24 cellular contexts compared by ENCODE assay signal in the genomic region with DNA sequence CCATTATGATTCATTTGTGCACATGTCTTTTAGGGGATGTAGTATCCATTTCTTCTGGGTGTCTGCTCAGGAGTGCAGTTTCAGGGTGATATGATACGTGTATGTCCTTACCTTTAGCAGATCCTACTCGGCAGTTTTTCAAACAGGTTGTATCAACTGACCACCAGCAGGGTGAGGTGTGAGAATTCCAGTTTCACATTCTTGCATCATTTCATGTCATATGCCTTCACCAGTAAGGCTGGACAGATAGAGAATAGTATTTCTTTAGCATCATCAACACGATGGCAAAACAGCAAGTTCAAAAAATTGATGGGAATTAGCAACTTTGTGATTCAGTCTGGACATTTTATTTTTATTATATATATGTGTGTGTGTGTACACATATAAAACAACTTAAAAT.
DNase-seq lines count a peak whose midpoint lies in the region; ATAC-seq, FAIRE-seq and TF ChIP-seq lines count a peak whose summit lies in the region.
"Had no signal": no experiment of that assay in that cellular context is flagged by ENCODE, and none has a peak within 500 bp of the region (broad histone marks: within the 10 kb centered on the region; RNA-seq: fewer than 3 reads in every experiment).

No MANE protein-coding gene starts in this region.

- H3K79me1 ChIP-seq in mesendoderm (ENCODE audit: low read length): no peaks in the 10 kb centered on the region

- H3K9me3 ChIP-seq in Panc1 (ENCODE audit: control insufficient read depth, insufficient read depth, low read depth, low read length) (no peaks in the 10 kb centered on the region), K562 (replicated peaks; ENCODE audit: control insufficient read depth, insufficient read depth, low read depth, low read length) (no peaks in the 10 kb centered on the region), heart right ventricle (peaks cover 0 to 12% (median 0%) of the 10 kb centered on the region in 11 donors)
- H3K9me3 ChIP-seq: Caco-2 had no signal

- peaks cover 0 to 6% of the 10 kb centered on the region in 2 donors for H3K36me3 Mint-ChIP-seq in activated T-cell treated with anti-CD3 and anti-CD28 coated beads, Interleukin-2, amount 50 U/mL, for 72 hours (ENCODE audit: insufficient read depth in 2 of 2)

- H3K27ac Mint-ChIP-seq in activated T-cell treated with anti-CD3 and anti-CD28 coated beads, Interleukin-2, amount 50 U/mL, for 72 hours: peak overlapping the region; percentile 4
- H3K27ac Mint-ChIP-seq: B cell; CD4-positive, alpha-beta T cell; CD8-positive, alpha-beta T cell had no signal

- H2BK120ac ChIP-seq in mesendoderm (ENCODE audit: low read depth, low read length): no peak overlapping the region

- H3K36me3 ChIP-seq in Panc1 (ENCODE audit: control insufficient read depth, insufficient read depth, low read length) (no peaks in the 10 kb centered on the region), K562 (ENCODE audit: control insufficient read depth, insufficient read depth, low read length) (no peaks in the 10 kb centered on the region), mesendoderm (ENCODE audit: control insufficient read depth, insufficient read depth, low read length) (no peaks in the 10 kb centered on the region), heart right ventricle (no peaks in the 10 kb centered on the region)

- no peak for TF ChIP-seq CTCF in Panc1 (IDR thresholded peaks at IDR 0.05)
- TF ChIP-seq CTCF in K562 (IDR thresholded peaks at IDR 0.05 in 2 of 3, conservative IDR thresholded peaks at IDR 0.05 in 1 of 3; ENCODE audit: insufficient read depth in 2 of 3, low read depth in 1 of 3, low read length in 3 of 3): no peak
- TF ChIP-seq CTCF in heart right ventricle (IDR thresholded peaks at IDR 0.05): no peak

- H3K27ac ChIP-seq in Panc1 (ENCODE audit: low read length) (no peak overlapping the region), K562 (ENCODE audit: extremely low read depth, low read depth, low read length) (no peak overlapping the region), mesendoderm (ENCODE audit: low read depth, low read length) (no peak overlapping the region), heart right ventricle (no peak overlapping the region)
- H3K27ac ChIP-seq: 22Rv1; A549; BLaER1 treated with 17β-estradiol and CSF1 and Interleukin-3, amounts not matched to agents 10 nM and 100 nM; C4-2B had no signal

- no peaks in the 10 kb centered on the region for H3K27me3 Mint-ChIP-seq in activated T-cell treated with anti-CD3 and anti-CD28 coated beads, Interleukin-2, amount 50 U/mL, for 72 hours (ENCODE audit: low read depth)
- H3K27me3 Mint-ChIP-seq: B cell; CD4-positive, alpha-beta T cell had no signal

- no peak for TF ChIP-seq RAD21 in K562 (CRISPR knock-in tag; conservative IDR thresholded peaks at IDR 0.05 in 1 of 2, IDR thresholded peaks at IDR 0.05 in 1 of 2)

- no peak overlapping the region for H3K56ac ChIP-seq in mesendoderm (ENCODE audit: low read length)

- H3K9ac ChIP-seq in K562 (ENCODE audit: insufficient read depth in 1 of 2, low read depth in 2 of 2, low read length in 2 of 2) (no peak overlapping the region), mesendoderm (ENCODE audit: low read length) (no peak overlapping the region)
- H3K9ac ChIP-seq: BLaER1 treated with 17β-estradiol and CSF1 and Interleukin-3, amounts not matched to agents 10 nM and 100 nM had no signal

- H3K4me1 Mint-ChIP-seq in activated T-cell treated with anti-CD3 and anti-CD28 coated beads, Interleukin-2, amount 50 U/mL, for 72 hours (ENCODE audit: low read depth): no peaks in the 10 kb centered on the region
- H3K4me1 Mint-ChIP-seq: B cell had no signal

- POLR2A ChIA-PET in Panc1 (lab: Charles Lee) (no interaction called here), K562 (lab: Yijun Ruan, JAX) (no interaction called here)

- no peak overlapping the region for H3K4me2 ChIP-seq in K562 (ENCODE audit: insufficient read depth, low read length)
- no peak overlapping the region for H3K4me2 ChIP-seq in mesendoderm (ENCODE audit: low read length)
- H3K4me2 ChIP-seq: A549; BLaER1 treated with 17β-estradiol and CSF1 and Interleukin-3, amounts not matched to agents 10 nM and 100 nM had no signal

- ATAC-seq in activated T-cell treated with anti-CD3 and anti-CD28 coated beads, Interleukin-2, amount 50 U/mL, for 72 hours (replicated peaks in 1 of 2): no peak
- ATAC-seq in Panc1 (no peak), K562 (no peak), heart right ventricle (no peak)
- ATAC-seq: A549; CD8-positive, alpha-beta T cell; GM12878 had no signal

- H2AFZ ChIP-seq in K562 (ENCODE audit: low read depth, low read length): no peak overlapping the region

- intact Hi-C loops in Panc1 (cut with micrococcal nuclease; ENCODE audit: unreplicated experiment): no loop called here
- intact Hi-C loops in K562 (cut with micrococcal nuclease): no loop called here
- intact Hi-C loops in heart right ventricle (cut with DNase I): no loop called here

- H3K27me3 ChIP-seq in Panc1 (ENCODE audit: control insufficient read depth, insufficient read depth, low read length) (no peaks in the 10 kb centered on the region; the same call in 1 of the 2 replicates), K562 (ENCODE audit: control insufficient read depth in 2 of 2, insufficient read depth in 2 of 2, low read length in 2 of 2) (no peaks in the 10 kb centered on the region), mesendoderm (ENCODE audit: insufficient read depth, low read length, poor library complexity) (no peaks in the 10 kb centered on the region), heart right ventricle (no peaks in the 10 kb centered on the region)
- H3K27me3 ChIP-seq: BLaER1 treated with 17β-estradiol and CSF1 and Interleukin-3, amounts not matched to agents 10 nM and 100 nM had no signal

- no peak overlapping the region for H3K4me3 Mint-ChIP-seq in activated T-cell treated with anti-CD3 and anti-CD28 coated beads, Interleukin-2, amount 50 U/mL, for 72 hours
- H3K4me3 Mint-ChIP-seq: B cell; CD4-positive, alpha-beta T cell; CD8-positive, alpha-beta T cell had no signal

- H4K5ac ChIP-seq in mesendoderm (ENCODE audit: low read length): no peak overlapping the region

- peaks cover 0 to 7% of the 10 kb centered on the region in 2 donors for H3K9me3 Mint-ChIP-seq in activated T-cell treated with anti-CD3 and anti-CD28 coated beads, Interleukin-2, amount 50 U/mL, for 72 hours
- H3K9me3 Mint-ChIP-seq: CD8-positive, alpha-beta T cell had no signal

- H3K4me3 ChIP-seq in Panc1 (ENCODE audit: low read depth in 2 of 2, low read length in 2 of 2): no peak overlapping the region
- H3K4me3 ChIP-seq in K562: no peak overlapping the region
- H3K4me3 ChIP-seq in mesendoderm (ENCODE audit: low read length): no peak overlapping the region
- no peak overlapping the region for H3K4me3 ChIP-seq in heart right ventricle
- H3K4me3 ChIP-seq: A549; BLaER1 treated with 17β-estradiol and CSF1 and Interleukin-3, amounts not matched to agents 10 nM and 100 nM; GM12878 had no signal

- DNase-seq in activated T-cell treated with anti-CD3 and anti-CD28 coated beads, Interleukin-2, amount 50 U/mL, for 72 hours: no peak
- no peak for DNase-seq in activated T-cell treated with anti-CD3 and anti-CD28 coated beads, Interleukin-2, amount 50 U/mL, for 1 hour
- peak; percentile 2 for DNase-seq in Panc1 (ENCODE audit: low read depth, low spot score)
- DNase-seq in K562 (ENCODE audit: extremely low read depth in 1 of 4, low spot score in 3 of 4): no peak
- peak; percentile 26 for DNase-seq in mesendoderm
- DNase-seq in heart right ventricle: no peak
- no peak for DNase-seq in GDM1 (lab: John Stamatoyannopoulos, UW)
- no peak for DNase-seq in amniotic stem cell (lab: John Stamatoyannopoulos, UW)
- DNase-seq: AML-193; Caco-2; Calu3; CD4-positive, alpha-beta T cell; CD8-positive, alpha-beta T cell; DMS79 treated with DMSO at 0.1 percent for 48 hours had no signal

- no peak overlapping the region for H3K4ac ChIP-seq in mesendoderm (ENCODE audit: low read depth, low read length)

- no peak overlapping the region for H2AK5ac ChIP-seq in mesendoderm (ENCODE audit: low read length)

- BruUV-seq in Panc1 (replicated peaks; lab: Mats Ljungman, UMichigan) (no TSS peak), K562 (replicated peaks; lab: Mats Ljungman, UMichigan) (no TSS peak)

- no peak overlapping the region for H2BK5ac ChIP-seq in mesendoderm (ENCODE audit: low read length)

- 4% methylated on average over 3 of the region's 3 CpGs for WGBS in K562 (ENCODE audit: insufficient coverage, low coverage, missing lambda C conversion rate)
- WGBS in mesendoderm (ENCODE audit: extremely low coverage, insufficient coverage, low lambda C conversion rate): no CpG with 5 or more reads among the region's 3 CpGs
- 82 to 91% methylated on average over 3 of the region's 3 CpGs for WGBS in heart right ventricle, 2 donors

- no peaks in the 10 kb centered on the region for H3K79me2 ChIP-seq in K562 (ENCODE audit: control insufficient read depth, insufficient read depth, low read length)
- no peaks in the 10 kb centered on the region for H3K79me2 ChIP-seq in mesendoderm (ENCODE audit: control insufficient read depth, insufficient read depth, low read length)

- TF ChIP-seq POLR2A in K562 (conservative IDR thresholded peaks at IDR 0.05): no peak

- CTCF ChIA-PET in Panc1 (lab: Charles Lee) (no interaction called here), K562 (lab: Yijun Ruan, JAX; ENCODE audit: low intra/inter-chr PET ratio) (no interaction called here)

- H3K4me1 ChIP-seq in Panc1 (ENCODE audit: control insufficient read depth, insufficient read depth, low read length): no peaks in the 10 kb centered on the region
- no peaks in the 10 kb centered on the region for H3K4me1 ChIP-seq in K562 (replicated peaks in 1 of 2; ENCODE audit: control insufficient read depth in 2 of 2, insufficient read depth in 2 of 2, low read length in 2 of 2)
- H3K4me1 ChIP-seq in mesendoderm (ENCODE audit: control insufficient read depth, low read depth, low read length): no peaks in the 10 kb centered on the region
- no peaks in the 10 kb centered on the region for H3K4me1 ChIP-seq in heart right ventricle
- H3K4me1 ChIP-seq: A549, Caco-2 had no signal

- no peak overlapping the region for H2BK15ac ChIP-seq in mesendoderm (replicated peaks; ENCODE audit: low read depth)

- no peak for FAIRE-seq in K562 (lab: Jason Lieb, UNC)
- FAIRE-seq: A549, D721Med, G401.6, GM12878, GM12892, GM18507 had no signal

- no peak for TF ChIP-seq EP300 in K562 (IDR thresholded peaks at IDR 0.05; ENCODE audit: low read length)

- in situ Hi-C loops in Panc1 (cut with HindIII; ENCODE audit: low pct_unique_long_range_greater_than_20kb, low sequenced_read_pairs) (no loop called here), K562 (cut with MboI) (no loop called here)

- H3K23ac ChIP-seq in mesendoderm (ENCODE audit: low read length): no peak overlapping the region

- no peak overlapping the region for H3K18ac ChIP-seq in mesendoderm (ENCODE audit: low read length)

- H3K9me1 ChIP-seq in K562 (ENCODE audit: control insufficient read depth, insufficient read depth, low read length): no peaks in the 10 kb centered on the region

- no peaks in the 10 kb centered on the region for H4K20me1 ChIP-seq in K562 (replicated peaks; ENCODE audit: control insufficient read depth, insufficient read depth, low read length)
- H4K20me1 ChIP-seq: BLaER1 treated with 17β-estradiol and CSF1 and Interleukin-3, amounts not matched to agents 10 nM and 100 nM had no signal

- H4K8ac ChIP-seq in mesendoderm (ENCODE audit: low read depth, low read length): no peak overlapping the region

TF ChIP-seq in K562, 482 proteins besides CTCF, POLR2A, EP300 and RAD21 (continues in another document):
- 0 out of 2 replicates have a peak, but pooled peaks have one; percentile 29 for TF ChIP-seq L3MBTL2 (IDR thresholded peaks at IDR 0.05)

Comparison
In these comparisons a context has a peak if more than half of its experiments do, and no peak if none do; other contexts are left out.
1. DNase-seq: peak in Panc1 (single experiment) and mesendoderm (single experiment); none in activated T-cell treated with anti-CD3 and anti-CD28 coated beads, Interleukin-2, amount 50 U/mL, for 72 hours (0 of 2), activated T-cell treated with anti-CD3 and anti-CD28 coated beads, Interleukin-2, amount 50 U/mL, for 1 hour (single experiment), K562 (0 of 4), heart right ventricle (0 of 2), GDM1 (single experiment) and amniotic stem cell (single experiment).